8 cellular contexts compared by ENCODE assay signal in genomic region chr6:28252507-28252975, GRCh38. TPM values are rescaled to one million over a fixed set of nuclear protein-coding genes. Genes with fewer than 3 reads are reported as not detected.
DNase-seq lines count a peak whose midpoint lies in the region; ATAC-seq and TF ChIP-seq lines count a peak whose summit lies in the region.

No MANE protein-coding gene starts in this region.

- peak overlapping the region; percentile 38 for H3K27ac ChIP-seq in hepatocyte

- 34% methylated on average over 3 of the region's 3 CpGs for WGBS in hepatocyte (ENCODE audit: low lambda C conversion rate, missing lambda C conversion rate)

- H3K4me3 Mint-ChIP-seq in activated T-helper 17 cell treated with anti-CD3 and anti-CD28 coated beads, Interleukin-2, amount 50 U/mL, for 72 hours, result peak overlapping the region; percentile 99
- peak overlapping the region; percentile 83 to 88 for H3K4me3 Mint-ChIP-seq in stimulated activated naive CD8-positive, alpha-beta T cell treated with anti-CD3 and anti-CD28 coated beads, Interleukin-15, amount 100 ng/mL, for 72 hours

- POLR2A ChIA-PET in GM10248 (lab: Yijun Ruan, JAX), result interaction anchor here (2.1 kb wide), 1 partner anchor 14 kb away, joined by 12 read pairs; the partner anchor contains the start of gene ZSCAN26

- H3K4me3 ChIP-seq in hepatocyte, result peak overlapping the region; percentile 17

- H3K27me3 ChIP-seq in hepatocyte, result no peaks in the 10 kb centered on the region

- peaks cover 12% of the 10 kb centered on the region for H3K36me3 Mint-ChIP-seq in activated T-helper 17 cell treated with anti-CD3 and anti-CD28 coated beads, Interleukin-2, amount 50 U/mL, for 72 hours (ENCODE audit: low read depth)

- no peaks in the 10 kb centered on the region for H3K27me3 Mint-ChIP-seq in activated T-helper 17 cell treated with anti-CD3 and anti-CD28 coated beads, Interleukin-2, amount 50 U/mL, for 72 hours
- H3K27me3 Mint-ChIP-seq in stimulated activated naive CD8-positive, alpha-beta T cell treated with anti-CD3 and anti-CD28 coated beads, Interleukin-15, amount 100 ng/mL, for 72 hours, result no peaks in the 10 kb centered on the region

- H3K79me2 ChIP-seq in hepatocyte, result peaks cover 21% of the 10 kb centered on the region

- no peaks in the 10 kb centered on the region for H3K36me3 ChIP-seq in hepatocyte (replicated peaks; ENCODE audit: insufficient read depth, low read depth)

- ATAC-seq in HG02884 (IDR thresholded peaks at IDR 0.05; ENCODE audit: unreplicated experiment) (peak; percentile 34), HG03159 (IDR thresholded peaks at IDR 0.05; ENCODE audit: unreplicated experiment) (no peak)
- ATAC-seq in activated T-helper 17 cell treated with anti-CD3 and anti-CD28 coated beads, Interleukin-2, amount 50 U/mL, for 72 hours (replicated peaks), result no peak
- peak; percentile 15 for ATAC-seq in stimulated activated naive CD8-positive, alpha-beta T cell treated with anti-CD3 and anti-CD28 coated beads, Interleukin-15, amount 100 ng/mL, for 72 hours

- peaks cover 16% of the 10 kb centered on the region for H3K4me1 Mint-ChIP-seq in activated T-helper 17 cell treated with anti-CD3 and anti-CD28 coated beads, Interleukin-2, amount 50 U/mL, for 72 hours
- H3K4me1 Mint-ChIP-seq in stimulated activated naive CD8-positive, alpha-beta T cell treated with anti-CD3 and anti-CD28 coated beads, Interleukin-15, amount 100 ng/mL, for 72 hours, result peaks cover 34% of the 10 kb centered on the region

- H3K9me3 ChIP-seq in hepatocyte (ENCODE audit: low read depth), result no peaks in the 10 kb centered on the region

- H3K9me3 Mint-ChIP-seq in activated T-helper 17 cell treated with anti-CD3 and anti-CD28 coated beads, Interleukin-2, amount 50 U/mL, for 72 hours, result no peaks in the 10 kb centered on the region
- no peaks in the 10 kb centered on the region for H3K9me3 Mint-ChIP-seq in stimulated activated naive CD8-positive, alpha-beta T cell treated with anti-CD3 and anti-CD28 coated beads, Interleukin-15, amount 100 ng/mL, for 72 hours

- TF ChIP-seq CTCF in GM10248 (IDR thresholded peaks at IDR 0.05; ENCODE audit: control extremely low read depth, extremely low read depth, low read depth, missing control alignments), result no peak
- no peak for TF ChIP-seq CTCF in hepatocyte (IDR thresholded peaks at IDR 0.05; ENCODE audit: poor library complexity)

- H2AFZ ChIP-seq in hepatocyte, result peak overlapping the region; percentile 82

- CTCF ChIA-PET in GM10248 (lab: Yijun Ruan, JAX), result interaction anchor here (0.7 to 3.2 kb wide), 3 partner anchors 14 to 103 kb away, joined by 3 to 15 read pairs (median 7); partner anchors contain the start of gene ZSCAN26

- peak overlapping the region; percentile 78 for H3K4me2 ChIP-seq in hepatocyte

- H4K20me1 ChIP-seq in hepatocyte (ENCODE audit: insufficient read depth, poor library complexity, severe bottlenecking), result no peaks in the 10 kb centered on the region

- peak overlapping the region; percentile 93 for H3K27ac Mint-ChIP-seq in activated T-helper 17 cell treated with anti-CD3 and anti-CD28 coated beads, Interleukin-2, amount 50 U/mL, for 72 hours
- peak overlapping the region in 1 of 2 donors; percentile 94 for H3K27ac Mint-ChIP-seq in stimulated activated naive CD8-positive, alpha-beta T cell treated with anti-CD3 and anti-CD28 coated beads, Interleukin-15, amount 100 ng/mL, for 72 hours

- DNase-seq in GM10248 (ENCODE audit: extremely low spot score) (peak; percentile 26), hepatocyte (ENCODE audit: low spot score) (no peak), NK-92 (lab: John Stamatoyannopoulos, UW; ENCODE audit: unreplicated experiment) (no peak), NCI-H2029 treated with DMSO at 0.1 percent for 48 hours (lab: John Stamatoyannopoulos, UW) (no peak)
- DNase-seq in stimulated activated naive CD8-positive, alpha-beta T cell treated with anti-CD3 and anti-CD28 coated beads, Interleukin-15, amount 100 ng/mL, for 72 hours, result no peak

- H3K4me1 ChIP-seq in hepatocyte (ENCODE audit: insufficient read depth), result peaks cover 11% of the 10 kb centered on the region

- no peaks in the 10 kb centered on the region for H3K9me2 ChIP-seq in hepatocyte (replicated peaks; ENCODE audit: insufficient read depth)

RNA-seq across cellular contexts. Expression of gene ZKSCAN4, which starts 0.5 kb away (rescaled TPM):
- total RNA-seq in activated T-helper 17 cell treated with anti-CD3 and anti-CD28 coated beads, Interleukin-2, amount 50 U/mL, for 72 hours, result 1 to 10 TPM; 1.6 to 1.7 TPM
- 3.1 and 4.3 TPM in 2 replicates for total RNA-seq in hepatocyte
- 3.1 and 3.5 TPM in 2 replicates for polyA plus RNA-seq in hepatocyte

RNA-seq across cellular contexts. Expression of gene NKAPL, which starts 6.6 kb away (rescaled TPM):
- under 1 TPM in 1 of 2 donors, not detected in 1; 0.21 TPM for total RNA-seq in activated T-helper 17 cell treated with anti-CD3 and anti-CD28 coated beads, Interleukin-2, amount 50 U/mL, for 72 hours
- total RNA-seq in hepatocyte, result 0.17 TPM in 1 of 2 replicates, not detected in the other
- polyA plus RNA-seq in hepatocyte, result not detected in 2 replicates

RNA-seq across cellular contexts. Expression of gene ZSCAN26, which starts 14.4 kb away (rescaled TPM):
- 1 to 10 TPM; 3.3 to 4.3 TPM for total RNA-seq in activated T-helper 17 cell treated with anti-CD3 and anti-CD28 coated beads, Interleukin-2, amount 50 U/mL, for 72 hours
- total RNA-seq in hepatocyte, result 14.7 and 24.4 TPM in 2 replicates
- 7.6 and 7.8 TPM in 2 replicates for polyA plus RNA-seq in hepatocyte

RNA-seq across cellular contexts. Expression of gene ZSCAN9, which starts 27.5 kb away (rescaled TPM):
- total RNA-seq in activated T-helper 17 cell treated with anti-CD3 and anti-CD28 coated beads, Interleukin-2, amount 50 U/mL, for 72 hours, result 1 to 10 TPM; 1.0 to 1.8 TPM
- 12.1 and 12.2 TPM in 2 replicates for total RNA-seq in hepatocyte
- polyA plus RNA-seq in hepatocyte, result 7.4 and 8.0 TPM in 2 replicates

RNA-seq across cellular contexts. Expression of gene PGBD1, which starts 28.8 kb away (rescaled TPM):
- under 1 TPM; 0.64 to 0.76 TPM for total RNA-seq in activated T-helper 17 cell treated with anti-CD3 and anti-CD28 coated beads, Interleukin-2, amount 50 U/mL, for 72 hours
- total RNA-seq in hepatocyte, result 5.1 and 6.2 TPM in 2 replicates
- 2.5 and 3.1 TPM in 2 replicates for polyA plus RNA-seq in hepatocyte

Comparison
In these comparisons a context has a peak if more than half of its experiments do, and no peak if none do; other contexts are left out.
1. ATAC-seq: peak in HG02884 (single experiment) and stimulated activated naive CD8-positive, alpha-beta T cell treated with anti-CD3 and anti-CD28 coated beads, Interleukin-15, amount 100 ng/mL, for 72 hours (single experiment); none in activated T-helper 17 cell treated with anti-CD3 and anti-CD28 coated beads, Interleukin-2, amount 50 U/mL, for 72 hours (single experiment) and HG03159 (single experiment).